ENCODE assay signal across 23 cellular contexts in the genomic region with DNA sequence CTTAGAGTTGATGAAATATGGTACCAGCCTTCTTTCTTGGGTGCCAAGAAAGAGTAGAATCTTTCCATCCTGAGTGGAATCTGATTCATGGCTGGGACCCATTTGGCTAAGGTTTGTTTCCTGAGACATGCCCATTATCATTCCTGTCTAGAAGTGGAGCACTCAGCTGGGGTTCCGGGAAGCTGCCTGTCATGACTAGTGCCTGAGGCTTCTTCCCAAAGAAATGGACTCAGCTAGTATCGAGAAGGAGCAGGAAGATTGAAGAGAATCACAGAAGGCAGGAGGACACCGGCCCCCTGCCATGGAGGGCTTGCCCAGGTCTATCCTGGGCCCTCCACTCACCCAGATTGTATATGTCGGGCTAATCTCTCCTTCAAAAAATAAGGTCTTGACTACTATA.
"Had no signal": no experiment of that assay in that cellular context is flagged by ENCODE, and none has a peak within 500 bp of the region (broad histone marks: within the 10 kb centered on the region; RNA-seq: fewer than 3 reads in every experiment).

No MANE protein-coding gene starts in this region.

- H3K27me3 ChIP-seq: breast epithelium, esophagus muscularis mucosa, stomach, thyroid gland, upper lobe of right lung had no signal

- H3K36me3 ChIP-seq: breast epithelium, thyroid gland, upper lobe of right lung had no signal

- DNase-seq: activated CD4-positive, alpha-beta T cell treated with anti-CD3 and anti-CD28 coated beads for 1 hour; activated CD8-positive, alpha-beta T cell treated with anti-CD3 and anti-CD28 coated beads, Interleukin-2, amount 10 ng/mL, durations not matched to agents 7 days and 5 days; activated naive CD4-positive, alpha-beta T cell; activated T-cell treated with anti-CD3 and anti-CD28 coated beads, Interleukin-2, amount 50 U/mL, for 48 hours; dermis blood vessel endothelial cell; effector CD4-positive, alpha-beta T cell; foreskin melanocyte; mammary epithelial cell; nephron progenitor cell; stimulated activated CD4-positive, alpha-beta T cell treated with anti-CD3 and anti-CD28 coated beads, Interleukin-15, amount 100 ng/mL, for 24 hours; stimulated activated CD4-positive, alpha-beta T cell treated with anti-CD3 and anti-CD28 coated beads, Interleukin-2, amount 100 ng/mL, for 24 hours; stimulated activated naive B cell treated with anti-CD40 and anti-IgM and Interleukin-4, amounts not matched to agents 10 μg/mL and 1 μg/mL and 100 μg/mL, for 72 hours; stomach; T-helper 17 cell; T1000; thyroid gland; upper lobe of right lung had no signal

- ATAC-seq: activated CD8-positive, alpha-beta T cell treated with anti-CD3 and anti-CD28 coated beads, Interleukin-2, amount 10 ng/mL, durations not matched to agents 7 days and 5 days; activated naive CD4-positive, alpha-beta T cell treated with anti-CD3 and anti-CD28 coated beads, Interleukin-2, amount 50 U/mL, for 72 hours; stimulated activated naive B cell treated with anti-CD40 and anti-IgM and Interleukin-4, amounts not matched to agents 10 μg/mL and 1 μg/mL and 100 μg/mL, for 72 hours; T-helper 17 cell; WTC11 had no signal

- FAIRE-seq: colon had no signal

- H3K4me1 ChIP-seq: breast epithelium, esophagus muscularis mucosa had no signal

- H3K4me3 ChIP-seq: breast epithelium, esophagus muscularis mucosa, stomach, thyroid gland, upper lobe of right lung had no signal

- H3K27ac ChIP-seq: esophagus muscularis mucosa, neutrophil had no signal

- H3K9me3 ChIP-seq: breast epithelium, esophagus muscularis mucosa, neutrophil, stomach, thyroid gland, upper lobe of right lung had no signal
